1 cellular context compared by ENCODE assay signal in genomic region chr5:132481243-132482211, GRCh38.
TF ChIP-seq lines count a peak whose summit lies in the region.

No MANE protein-coding gene starts in this region.

TF ChIP-seq in IMR-90, 13 proteins besides CTCF, POLR2A, EP300 and RAD21:
- TF ChIP-seq RFX5 (IDR thresholded peaks at IDR 0.05; ENCODE audit: low read depth, low read length): no peak
- no peak for TF ChIP-seq MAFK (IDR thresholded peaks at IDR 0.05; ENCODE audit: low read depth, low read length)
- TF ChIP-seq CHD1 (IDR thresholded peaks at IDR 0.05; ENCODE audit: low read depth, low read length): no peak
- TF ChIP-seq USF2 (IDR thresholded peaks at IDR 0.05; ENCODE audit: low read depth, low read length): no peak
- no peak for TF ChIP-seq BHLHE40 (IDR thresholded peaks at IDR 0.05; ENCODE audit: low read depth, low read length)
- TF ChIP-seq RCOR1 (IDR thresholded peaks at IDR 0.05; ENCODE audit: insufficient replicate concordance, low read length): no peak
- no peak for TF ChIP-seq FOS (IDR thresholded peaks at IDR 0.05; ENCODE audit: low read depth, low read length)
- no peak for TF ChIP-seq MAZ (IDR thresholded peaks at IDR 0.05; ENCODE audit: borderline replicate concordance, low read depth, low read length)
